ENCODE assay signal across 1 cellular context in the genomic region with DNA sequence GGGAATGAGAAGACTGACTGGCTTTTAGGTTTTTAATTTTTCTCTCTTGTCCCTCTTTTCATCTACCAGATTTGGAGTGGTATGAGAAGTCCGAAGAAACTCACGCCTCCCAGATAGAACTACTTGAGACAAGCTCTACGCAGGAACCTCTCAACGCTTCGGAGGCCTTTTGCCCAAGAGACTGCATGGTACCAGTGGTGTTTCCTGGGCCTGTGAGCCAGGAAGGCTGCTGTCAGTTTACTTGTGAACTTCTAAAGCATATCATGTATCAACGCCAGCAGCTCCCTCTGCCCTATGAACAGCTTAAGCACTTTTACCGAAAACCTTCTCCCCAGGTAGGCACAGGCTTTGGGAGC.
TF ChIP-seq lines count a peak whose summit lies in the region.

No MANE protein-coding gene starts in this region.

TF ChIP-seq in GM23338, 12 proteins besides CTCF, POLR2A, EP300 and RAD21 (continued from another document):
- TF ChIP-seq, protein P1, sequence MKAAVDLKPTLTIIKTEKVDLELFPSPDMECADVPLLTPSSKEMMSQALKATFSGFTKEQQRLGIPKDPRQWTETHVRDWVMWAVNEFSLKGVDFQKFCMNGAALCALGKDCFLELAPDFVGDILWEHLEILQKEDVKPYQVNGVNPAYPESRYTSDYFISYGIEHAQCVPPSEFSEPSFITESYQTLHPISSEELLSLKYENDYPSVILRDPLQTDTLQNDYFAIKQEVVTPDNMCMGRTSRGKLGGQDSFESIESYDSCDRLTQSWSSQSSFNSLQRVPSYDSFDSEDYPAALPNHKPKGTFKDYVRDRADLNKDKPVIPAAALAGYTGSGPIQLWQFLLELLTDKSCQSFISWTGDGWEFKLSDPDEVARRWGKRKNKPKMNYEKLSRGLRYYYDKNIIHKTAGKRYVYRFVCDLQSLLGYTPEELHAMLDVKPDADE (IDR thresholded peaks at IDR 0.05): no peak
- TF ChIP-seq ZNF114 (CRISPR knock-in tag; IDR thresholded peaks at IDR 0.05) (no peak), POLR2AphosphoS5 (IDR thresholded peaks at IDR 0.05; ENCODE audit: low read depth) (no peak), EZH2 (IDR thresholded peaks at IDR 0.05; ENCODE audit: low read depth, unreplicated experiment) (no peak), STAT1 (IDR thresholded peaks at IDR 0.05; ENCODE audit: unreplicated experiment) (no peak), CREB1 (CRISPR knock-in tag; IDR thresholded peaks at IDR 0.05; ENCODE audit: low read depth) (no peak)
TF ChIP-seq in GM23338: peak in this region for 0.
